In the genomic region with DNA sequence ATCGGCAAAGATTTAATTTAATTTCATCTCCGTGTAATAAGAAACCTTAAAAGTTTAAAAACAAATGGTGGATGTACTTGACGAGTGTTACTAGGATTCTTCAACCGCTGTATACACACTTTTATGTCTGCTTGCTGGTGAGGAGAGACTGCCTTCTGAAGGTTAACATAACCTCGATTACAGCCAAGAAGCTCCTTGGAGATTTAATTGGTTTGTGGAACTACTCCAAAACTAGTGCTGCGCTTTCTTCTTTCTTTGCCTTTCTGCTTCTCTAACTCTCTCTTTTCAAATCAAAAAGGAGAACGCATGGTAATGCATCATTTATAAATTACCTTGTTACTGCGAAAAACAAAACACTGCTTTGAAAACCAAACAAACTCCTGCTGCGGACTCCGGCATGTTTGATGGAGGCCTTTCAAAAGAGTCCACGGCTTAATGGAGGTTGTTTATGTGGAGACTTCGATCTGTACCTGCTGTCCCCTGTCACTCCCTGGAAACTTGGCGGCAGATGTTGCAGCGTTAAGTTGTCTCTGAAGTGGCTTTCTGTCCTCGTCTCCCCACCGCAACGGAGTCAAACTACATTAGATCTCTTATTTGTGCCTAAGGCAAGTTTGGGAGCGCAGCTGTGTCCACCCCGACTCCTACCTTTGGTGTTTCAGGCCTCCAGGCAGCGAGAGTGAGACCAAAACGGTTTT, we compare ENCODE assay signal across 19 cellular contexts.
A peak's percentile ranks its signal among the peaks of the same experiment; 100 is the strongest.
DNase-seq lines count a peak whose midpoint lies in the region; ATAC-seq and TF ChIP-seq lines count a peak whose summit lies in the region.
"Had no signal": no experiment of that assay in that cellular context is flagged by ENCODE, and none has a peak within 500 bp of the region (broad histone marks: within the 10 kb centered on the region; RNA-seq: fewer than 3 reads in every experiment).

No MANE protein-coding gene starts in this region.

- no peaks in the 10 kb centered on the region for H3K79me2 ChIP-seq in hepatocyte
- H3K79me2 ChIP-seq: parathyroid adenoma had no signal

- peaks cover 13% of the 10 kb centered on the region for H3K36me3 ChIP-seq in left ventricle myocardium inferior
- H3K36me3 ChIP-seq in hepatocyte (replicated peaks; ENCODE audit: insufficient read depth, low read depth) = no peaks in the 10 kb centered on the region
- peaks cover 6% of the 10 kb centered on the region for H3K36me3 ChIP-seq in neuron (ENCODE audit: insufficient read depth, low read length)
- no peaks in the 10 kb centered on the region for H3K36me3 ChIP-seq in vagina
- H3K36me3 ChIP-seq: colonic mucosa had no signal

- intact Hi-C loops in cardiac septum (cut with DNase I) (no loop called here), left ventricle myocardium inferior (cut with micrococcal nuclease) (no loop called here), vagina (cut with DNase I) (no loop called here)

- peak overlapping the region; percentile 59 for H2AFZ ChIP-seq in hepatocyte
- H2AFZ ChIP-seq in neuron (ENCODE audit: low read depth, low read length) = no peak overlapping the region
- H2AFZ ChIP-seq: parathyroid adenoma had no signal

- H3K9me2 ChIP-seq in hepatocyte (replicated peaks; ENCODE audit: insufficient read depth) = no peaks in the 10 kb centered on the region

- no peak for TF ChIP-seq CTCF in left ventricle myocardium inferior (IDR thresholded peaks at IDR 0.05; ENCODE audit: borderline replicate concordance)
- no peak for TF ChIP-seq CTCF in hepatocyte (IDR thresholded peaks at IDR 0.05; ENCODE audit: poor library complexity)
- TF ChIP-seq CTCF in vagina (IDR thresholded peaks at IDR 0.05) = no peak

- H3K4me2 ChIP-seq in hepatocyte = peak overlapping the region; percentile 79
- H3K4me2 ChIP-seq: BLaER1 had no signal

- H3K4me3 ChIP-seq in left ventricle myocardium inferior (no peak overlapping the region), hepatocyte (no peak overlapping the region), neuron (ENCODE audit: low read length) (peak overlapping the region; percentile 34), vagina (peak overlapping the region; percentile 15 to 19)
- H3K4me3 ChIP-seq: BLaER1, colonic mucosa, upper lobe of right lung had no signal

- H3K27me3 ChIP-seq in left ventricle myocardium inferior (ENCODE audit: low read depth) (no peaks in the 10 kb centered on the region), hepatocyte (peaks cover 5% of the 10 kb centered on the region), neuron (ENCODE audit: insufficient read depth, low read length) (no peaks in the 10 kb centered on the region), vagina (no peaks in the 10 kb centered on the region)
- H3K27me3 ChIP-seq: BLaER1, colonic mucosa, upper lobe of right lung had no signal

- DNase-seq in cardiac septum (ENCODE audit: low spot score) = peak; percentile 72
- no peak for DNase-seq in left ventricle myocardium inferior
- no peak for DNase-seq in hepatocyte (ENCODE audit: low spot score)
- no peak for DNase-seq in vagina (ENCODE audit: extremely low spot score in 2 of 2)
- DNase-seq in G401 (ENCODE audit: low spot score) = no peak
- no peak for DNase-seq in NCI-H1417 treated with DMSO at 0.1 percent for 48 hours (lab: John Stamatoyannopoulos, UW)
- DNase-seq: activated CD8-positive, alpha-beta memory T cell treated with anti-CD3 and anti-CD28 coated beads for 24 hours; colonic mucosa; DMS153; Karpas-422; NK-92 treated with Interleukin-12 subunit alpha and Interleukin-12 subunit beta, amount 100 ng/mL, for 24 hours; stimulated activated CD4-positive, alpha-beta T cell treated with anti-CD3 and anti-CD28 coated beads, Interleukin-12 subunit alpha, Interleukin-12 subunit beta, amount 100 ng/mL, for 4 hours; upper lobe of right lung had no signal

- H3K9me3 ChIP-seq in left ventricle myocardium inferior (replicated peaks) = peaks cover 8% of the 10 kb centered on the region
- H3K9me3 ChIP-seq in hepatocyte (ENCODE audit: low read depth) = no peaks in the 10 kb centered on the region
- H3K9me3 ChIP-seq in neuron (ENCODE audit: low read length) = peaks cover 7% of the 10 kb centered on the region
- no peaks in the 10 kb centered on the region for H3K9me3 ChIP-seq in vagina
- H3K9me3 ChIP-seq: colonic mucosa, upper lobe of right lung had no signal

- in situ Hi-C loops in G401 (cut with HindIII; ENCODE audit: low sequenced_read_pairs) = no loop called here

- no peak overlapping the region for H3K27ac ChIP-seq in left ventricle myocardium inferior (replicated peaks)
- H3K27ac ChIP-seq in hepatocyte = peak overlapping the region; percentile 25
- peak overlapping the region; percentile 71 for H3K27ac ChIP-seq in vagina
- H3K27ac ChIP-seq: 22Rv1, BLaER1, colonic mucosa, parathyroid adenoma, upper lobe of right lung had no signal

- TF ChIP-seq POLR2A in vagina (IDR thresholded peaks at IDR 0.05) = no peak

- H4K20me1 ChIP-seq in hepatocyte (ENCODE audit: insufficient read depth, poor library complexity, severe bottlenecking) = no peaks in the 10 kb centered on the region
- H4K20me1 ChIP-seq: BLaER1 had no signal

- no peak for ATAC-seq in HG03139 (IDR thresholded peaks at IDR 0.05; ENCODE audit: unreplicated experiment)
- ATAC-seq: stimulated activated memory B cell treated with anti-CD40 and anti-IgM and Interleukin-4, amounts not matched to agents 10 μg/mL and 1 μg/mL and 100 μg/mL, for 72 hours; upper lobe of right lung had no signal

- H3K4me1 ChIP-seq in left ventricle myocardium inferior = no peaks in the 10 kb centered on the region
- H3K4me1 ChIP-seq in hepatocyte (ENCODE audit: insufficient read depth) = no peaks in the 10 kb centered on the region
- peaks cover 5% of the 10 kb centered on the region for H3K4me1 ChIP-seq in neuron (ENCODE audit: insufficient read depth, low read length)
- H3K4me1 ChIP-seq in vagina = no peaks in the 10 kb centered on the region
- H3K4me1 ChIP-seq: BLaER1, colonic mucosa, parathyroid adenoma, upper lobe of right lung had no signal

- WGBS in hepatocyte (ENCODE audit: low lambda C conversion rate, missing lambda C conversion rate) = 50% methylated on average over 21 of the region's 21 CpGs

Comparison
In these comparisons a context has a peak if more than half of its experiments do, and no peak if none do; other contexts are left out.
1. H3K4me3 ChIP-seq: peak in neuron (single experiment) and vagina (2 of 2); none in left ventricle myocardium inferior (single experiment) and hepatocyte (single experiment).